ENCODE assay signal across 13 cellular contexts in the genomic region with DNA sequence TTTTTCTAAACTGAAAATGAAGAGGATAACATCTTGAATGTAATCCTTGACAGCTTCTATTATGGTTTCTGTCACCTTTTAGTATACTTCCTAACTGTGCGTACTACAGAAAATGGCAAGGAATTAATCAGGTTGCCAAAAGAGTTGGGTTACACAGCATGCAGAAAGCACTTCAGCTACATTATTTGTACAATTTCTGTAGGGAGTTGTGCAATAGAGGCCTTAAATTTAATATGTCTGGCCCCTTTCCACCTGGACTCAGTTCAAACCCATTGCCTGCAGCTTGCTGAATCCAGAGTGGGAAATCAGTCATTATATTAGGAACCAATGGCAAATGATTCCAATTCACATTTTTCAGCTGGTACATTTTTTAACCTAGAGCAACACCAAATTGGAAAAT.
DNase-seq lines count a peak whose midpoint lies in the region; ATAC-seq, FAIRE-seq and TF ChIP-seq lines count a peak whose summit lies in the region.
"Had no signal": no experiment of that assay in that cellular context is flagged by ENCODE, and none has a peak within 500 bp of the region (broad histone marks: within the 10 kb centered on the region; RNA-seq: fewer than 3 reads in every experiment).

No MANE protein-coding gene starts in this region.

- no peak overlapping the region for H3K27ac ChIP-seq in pancreas
- H3K27ac ChIP-seq: C4-2B had no signal

- no peak overlapping the region for H3K4me3 ChIP-seq in pancreas

- no peaks in the 10 kb centered on the region for H3K9me3 ChIP-seq in pancreas
- H3K9me3 ChIP-seq in T-helper 17 cell (ENCODE audit: control insufficient read depth, low read length, poor library complexity, severe bottlenecking): no peaks in the 10 kb centered on the region

- peaks cover 0 to 18% (median 6%) of the 10 kb centered on the region in 6 donors for H3K9me3 Mint-ChIP-seq in immature natural killer cell
- H3K9me3 Mint-ChIP-seq: activated naive CD4-positive, alpha-beta T cell treated with anti-CD3 and anti-CD28 coated beads, Interleukin-2, amount 10 ng/mL, durations not matched to agents 7 days and 5 days had no signal

- H3K36me3 Mint-ChIP-seq in immature natural killer cell (no peaks in the 10 kb centered on the region), T-helper 17 cell (ENCODE audit: low read depth) (no peaks in the 10 kb centered on the region)
- H3K36me3 Mint-ChIP-seq: activated naive CD4-positive, alpha-beta T cell treated with anti-CD3 and anti-CD28 coated beads, Interleukin-2, amount 10 ng/mL, durations not matched to agents 7 days and 5 days had no signal

- H3K4me1 ChIP-seq in pancreas: peaks cover 21 to 34% (median 32%) of the 10 kb centered on the region in 3 donors

- ATAC-seq in pancreas: peak; percentile 48 to 70 (median 59)
- ATAC-seq in T-helper 17 cell: no peak
- no peak for ATAC-seq in GM21825 (IDR thresholded peaks at IDR 0.05; ENCODE audit: unreplicated experiment)

- peak; percentile 19 for DNase-seq in Daoy (ENCODE audit: low read depth)
- DNase-seq in NCI-H2081 (lab: John Stamatoyannopoulos, UW): peak; percentile 82 to 96
- DNase-seq in astrocyte of the hippocampus (ENCODE audit: low read depth, low spot score): peak; percentile 60
- DNase-seq in pancreas: peak in 4 of 6 donors; percentile 45 to 78 (median 58)
- DNase-seq in immature natural killer cell: no peak
- DNase-seq in GM19240 (ENCODE audit: insufficient read length, low spot score): no peak
- DNase-seq in T-helper 17 cell: no peak
- DNase-seq: activated CD4-positive, alpha-beta T cell treated with anti-CD3 and anti-CD28 coated beads, Interleukin-2, amount 50 U/mL, for 4 hours; activated naive CD4-positive, alpha-beta T cell treated with anti-CD3 and anti-CD28 coated beads, Interleukin-2, amount 10 ng/mL, durations not matched to agents 7 days and 5 days; endodermal cell; stimulated activated CD4-positive, alpha-beta T cell treated with anti-CD3 and anti-CD28 coated beads, Interleukin-12 subunit alpha, Interleukin-12 subunit beta, amount 100 ng/mL, for 4 hours had no signal

- H3K36me3 ChIP-seq in pancreas: no peaks in the 10 kb centered on the region

- H3K4me3 Mint-ChIP-seq in immature natural killer cell (no peak overlapping the region), T-helper 17 cell (no peak overlapping the region)
- H3K4me3 Mint-ChIP-seq: activated naive CD4-positive, alpha-beta T cell treated with anti-CD3 and anti-CD28 coated beads, Interleukin-2, amount 10 ng/mL, durations not matched to agents 7 days and 5 days; endodermal cell had no signal

- H3K27me3 Mint-ChIP-seq in immature natural killer cell (ENCODE audit: low read depth in 3 of 3) (no peaks in the 10 kb centered on the region), T-helper 17 cell (no peaks in the 10 kb centered on the region)
- H3K27me3 Mint-ChIP-seq: activated naive CD4-positive, alpha-beta T cell treated with anti-CD3 and anti-CD28 coated beads, Interleukin-2, amount 10 ng/mL, durations not matched to agents 7 days and 5 days had no signal

- H3K4me1 Mint-ChIP-seq in immature natural killer cell: no peaks in the 10 kb centered on the region
- no peaks in the 10 kb centered on the region for H3K4me1 Mint-ChIP-seq in T-helper 17 cell
- H3K4me1 Mint-ChIP-seq: activated naive CD4-positive, alpha-beta T cell treated with anti-CD3 and anti-CD28 coated beads, Interleukin-2, amount 10 ng/mL, durations not matched to agents 7 days and 5 days had no signal

- WGBS in pancreas, 2 donors: 18 to 39% methylated on average over 1 of the region's 1 CpG

- no peak for TF ChIP-seq CTCF in pancreas (IDR thresholded peaks at IDR 0.05)

- no peak for FAIRE-seq in pancreas (lab: Jason Lieb, UNC)

- intact Hi-C loops in pancreas (cut with DNase I): no loop called here

- H3K27me3 ChIP-seq in pancreas: no peaks in the 10 kb centered on the region

- H3K27ac Mint-ChIP-seq in immature natural killer cell (no peak overlapping the region), T-helper 17 cell (no peak overlapping the region)
- H3K27ac Mint-ChIP-seq: activated naive CD4-positive, alpha-beta T cell treated with anti-CD3 and anti-CD28 coated beads, Interleukin-2, amount 10 ng/mL, durations not matched to agents 7 days and 5 days; endodermal cell had no signal

Comparison
In these comparisons a context has a peak if more than half of its experiments do, and no peak if none do; other contexts are left out.
1. DNase-seq: peak in Daoy (single experiment), NCI-H2081 (2 of 2), astrocyte of the hippocampus (single experiment) and pancreas (4 of 6); none in immature natural killer cell (0 of 3), GM19240 (single experiment) and T-helper 17 cell (0 of 3).
2. ATAC-seq: peak in pancreas (4 of 4); none in T-helper 17 cell (single experiment) and GM21825 (single experiment).